Comparison of ENCODE assay signal across 21 cellular contexts in the genomic region with DNA sequence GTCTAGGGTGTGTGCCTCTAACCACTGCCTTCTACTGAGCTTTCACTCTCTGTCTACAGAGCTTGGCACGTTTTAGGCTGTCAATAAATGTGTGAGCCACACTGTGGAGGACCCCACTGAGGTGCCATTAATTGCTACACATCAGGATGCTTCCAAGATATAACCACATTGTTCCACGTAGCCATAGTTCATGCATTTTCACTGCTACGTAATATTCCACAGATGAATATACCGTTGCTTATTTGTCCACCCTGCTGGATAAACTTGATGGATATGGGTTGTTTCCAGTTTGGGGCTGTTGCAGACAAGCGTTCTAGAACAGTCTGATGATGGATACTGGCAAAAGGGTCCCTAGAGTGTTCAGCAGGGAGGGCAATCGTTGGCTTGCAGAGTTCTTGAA.
"Had no signal": no experiment of that assay in that cellular context is flagged by ENCODE, and none has a peak within 500 bp of the region (broad histone marks: within the 10 kb centered on the region; RNA-seq: fewer than 3 reads in every experiment).

No MANE protein-coding gene starts in this region.

- H3K4me3 Mint-ChIP-seq: activated CD8-positive, alpha-beta T cell treated with anti-CD3 and anti-CD28 coated beads, Interleukin-2, amount 10 ng/mL, durations not matched to agents 7 days and 5 days; activated naive CD4-positive, alpha-beta T cell treated with anti-CD3 and anti-CD28 coated beads, Interleukin-2, amount 50 U/mL, for 24 hours; WTC11 had no signal

- H3K27ac ChIP-seq: ascending aorta, body of pancreas, SK-N-MC had no signal

- H3K9me3 Mint-ChIP-seq: activated naive CD4-positive, alpha-beta T cell treated with anti-CD3 and anti-CD28 coated beads, Interleukin-2, amount 50 U/mL, for 24 hours; WTC11 had no signal

- H3K27me3 Mint-ChIP-seq: activated naive CD4-positive, alpha-beta T cell treated with anti-CD3 and anti-CD28 coated beads, Interleukin-2, amount 50 U/mL, for 24 hours had no signal

- H3K27ac Mint-ChIP-seq: activated CD8-positive, alpha-beta T cell treated with anti-CD3 and anti-CD28 coated beads, Interleukin-2, amount 10 ng/mL, durations not matched to agents 7 days and 5 days; activated naive CD4-positive, alpha-beta T cell treated with anti-CD3 and anti-CD28 coated beads, Interleukin-2, amount 50 U/mL, for 24 hours had no signal

- H3K4me1 Mint-ChIP-seq: activated naive CD4-positive, alpha-beta T cell treated with anti-CD3 and anti-CD28 coated beads, Interleukin-2, amount 50 U/mL, for 24 hours had no signal

- H3K9me3 ChIP-seq: ascending aorta, body of pancreas had no signal

- H3K27me3 ChIP-seq: ascending aorta, body of pancreas had no signal

- DNase-seq: activated CD4-positive, alpha-beta T cell treated with anti-CD3 and anti-CD28 coated beads for 48 hours; activated CD4-positive, alpha-beta T cell treated with anti-CD3 and anti-CD28 coated beads, Interleukin-2, amount 50 U/mL, for 4 hours; activated CD4-positive, CD25-positive, alpha-beta regulatory T cell treated with anti-CD3 and anti-CD28 coated beads, Interleukin-2, amount 50 U/mL, for 72 hours; activated CD8-positive, alpha-beta memory T cell treated with anti-CD3 and anti-CD28 coated beads, Interleukin-2, amount 50 U/mL, for 48 hours; activated CD8-positive, alpha-beta T cell treated with anti-CD3 and anti-CD28 coated beads, Interleukin-2, amount 10 ng/mL, durations not matched to agents 7 days and 5 days; activated T-cell treated with anti-CD3 and anti-CD28 coated beads, Interleukin-2, amount 50 U/mL, for 1 hour; MM.1S; NCI-H1105 treated with DMSO at 0.1 percent for 48 hours; NCI-H1436 treated with DMSO at 0.1 percent for 48 hours; NCI-H187; NCI-H2081; NCI-H510A treated with DMSO at 0.1 percent for 48 hours; NCI-H69; NK-92 treated with Interleukin-12 subunit alpha and Interleukin-12 subunit beta, amount 100 ng/mL, for 24 hours; RPMI8226; T-helper 1 cell had no signal

- H3K4me1 ChIP-seq: ascending aorta, body of pancreas had no signal

- ATAC-seq: activated CD8-positive, alpha-beta T cell treated with anti-CD3 and anti-CD28 coated beads, Interleukin-2, amount 10 ng/mL, durations not matched to agents 7 days and 5 days had no signal

- H3K4me3 ChIP-seq: ascending aorta, body of pancreas, SK-N-MC had no signal
